In the genomic region with DNA sequence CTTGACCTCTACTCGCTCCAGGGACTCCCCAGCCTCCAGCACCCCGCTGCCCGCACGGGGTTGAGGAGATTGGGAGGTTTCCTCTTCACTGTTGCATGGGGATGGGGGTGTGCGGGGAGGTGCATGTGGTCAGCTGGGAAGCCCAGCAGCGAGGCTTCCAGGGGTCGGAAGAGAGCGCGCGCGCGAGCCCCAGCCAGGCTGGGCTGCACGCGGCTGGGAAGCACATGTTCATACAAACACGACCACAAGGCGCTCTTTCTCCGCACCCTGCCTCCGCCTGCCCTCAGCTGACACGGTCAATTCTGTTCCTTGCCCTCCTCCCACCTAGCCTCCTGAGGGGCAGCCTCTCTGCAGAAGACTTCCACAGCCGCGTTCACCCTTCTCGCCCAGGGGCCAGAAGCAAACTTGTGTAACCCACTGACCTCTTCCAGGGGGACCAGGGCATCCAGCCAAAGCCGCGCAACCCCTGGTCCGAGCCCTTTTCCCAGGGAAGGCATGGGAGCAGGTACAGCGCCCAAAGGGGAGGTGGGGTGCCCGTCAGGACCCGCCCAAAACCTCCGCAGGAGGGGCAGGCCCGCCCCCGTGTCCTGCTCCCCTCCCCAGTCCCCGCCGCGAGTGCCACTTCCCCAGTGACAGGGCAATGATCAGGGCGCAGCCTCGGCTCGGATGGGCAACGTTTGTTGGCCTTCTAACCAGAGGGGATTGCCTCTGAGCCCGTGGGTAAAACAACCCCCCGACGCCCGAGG, we compare ENCODE assay signal across 9 cellular contexts. TPM values are rescaled to one million over a fixed set of nuclear protein-coding genes. Genes with fewer than 3 reads are reported as not detected.
DNase-seq lines count a peak whose midpoint lies in the region; ATAC-seq and TF ChIP-seq lines count a peak whose summit lies in the region.
"Had no signal": no experiment of that assay in that cellular context is flagged by ENCODE, and none has a peak within 500 bp of the region (broad histone marks: within the 10 kb centered on the region; RNA-seq: fewer than 3 reads in every experiment).

No MANE protein-coding gene starts in this region.

- H3K27ac ChIP-seq in mammary epithelial cell (ENCODE audit: insufficient read depth, low read depth, low read length), result no peak overlapping the region

- peaks cover 2 to 10% of the 10 kb centered on the region in 2 donors for H3K4me1 Mint-ChIP-seq in immature natural killer cell
- H3K4me1 Mint-ChIP-seq in stimulated activated effector memory CD8-positive, alpha-beta T cell treated with anti-CD3 and anti-CD28 coated beads, Interleukin-12 subunit alpha, Interleukin-12 subunit beta, amount 100 ng/mL, for 72 hours, result peaks cover 8% of the 10 kb centered on the region

- H3K9ac ChIP-seq in mammary epithelial cell (ENCODE audit: insufficient read depth, low read length), result no peak overlapping the region

- DNase-seq in GM13977 (ENCODE audit: low spot score), result peak; percentile 30
- DNase-seq in mammary epithelial cell, result no peak
- no peak for DNase-seq in immature natural killer cell
- no peak for DNase-seq in stimulated activated effector memory CD8-positive, alpha-beta T cell treated with anti-CD3 and anti-CD28 coated beads, Interleukin-12 subunit alpha, Interleukin-12 subunit beta, amount 100 ng/mL, for 72 hours (ENCODE audit: low spot score in 2 of 2)
- DNase-seq in cerebellar nuclear complex (lab: John Stamatoyannopoulos, UW), result no peak
- no peak for DNase-seq in KG1 (lab: John Stamatoyannopoulos, UW)
- DNase-seq in NCI-H146 treated with DMSO at 0.1 percent for 48 hours (lab: John Stamatoyannopoulos, UW; ENCODE audit: unreplicated experiment), result no peak
- DNase-seq: activated T-cell treated with anti-CD3 and anti-CD28 coated beads, Interleukin-2, amount 50 U/mL, for 4 hours had no signal

- H3K4me1 ChIP-seq in mammary epithelial cell (ENCODE audit: insufficient read depth, low read length), result peaks cover 20% of the 10 kb centered on the region

- peak; percentile 26 for ATAC-seq in stimulated activated effector memory CD8-positive, alpha-beta T cell treated with anti-CD3 and anti-CD28 coated beads, Interleukin-12 subunit alpha, Interleukin-12 subunit beta, amount 100 ng/mL, for 72 hours
- ATAC-seq in HG02870 (IDR thresholded peaks at IDR 0.05; ENCODE audit: unreplicated experiment), result no peak

- peak overlapping the region; percentile 42 for H2AFZ ChIP-seq in mammary epithelial cell (ENCODE audit: low read depth, low read length)

- H3K4me3 Mint-ChIP-seq in immature natural killer cell, result peak overlapping the region in 3 of 5 donors; percentile 18 to 81 (median 36)
- no peak overlapping the region for H3K4me3 Mint-ChIP-seq in stimulated activated effector memory CD8-positive, alpha-beta T cell treated with anti-CD3 and anti-CD28 coated beads, Interleukin-12 subunit alpha, Interleukin-12 subunit beta, amount 100 ng/mL, for 72 hours
- H3K4me3 Mint-ChIP-seq: activated T-cell treated with anti-CD3 and anti-CD28 coated beads, Interleukin-2, amount 50 U/mL, for 4 hours had no signal

- no peaks in the 10 kb centered on the region for H3K36me3 ChIP-seq in mammary epithelial cell (ENCODE audit: insufficient read depth, low read length)

- H4K20me1 ChIP-seq in mammary epithelial cell (ENCODE audit: insufficient read depth, low read length), result no peaks in the 10 kb centered on the region

- H3K27me3 ChIP-seq in mammary epithelial cell (ENCODE audit: insufficient read depth, low read length), result peaks cover 34% of the 10 kb centered on the region

- no TSS peak for BruUV-seq in mammary epithelial cell (replicated peaks; lab: Mats Ljungman, UMichigan)

- H3K36me3 Mint-ChIP-seq in immature natural killer cell, result peaks cover 0 to 8% (median 0%) of the 10 kb centered on the region in 3 donors
- H3K36me3 Mint-ChIP-seq in stimulated activated effector memory CD8-positive, alpha-beta T cell treated with anti-CD3 and anti-CD28 coated beads, Interleukin-12 subunit alpha, Interleukin-12 subunit beta, amount 100 ng/mL, for 72 hours, result no peaks in the 10 kb centered on the region

- H3K4me3 ChIP-seq in mammary epithelial cell (replicated peaks in 1 of 3; ENCODE audit: insufficient read depth in 1 of 3, low read depth in 2 of 3, low read length in 3 of 3), result no peak overlapping the region

- TF ChIP-seq CTCF in GM13977 (IDR thresholded peaks at IDR 0.05; ENCODE audit: extremely low read depth, insufficient read depth, missing control alignments) (no peak), mammary epithelial cell (conservative IDR thresholded peaks at IDR 0.05 in 1 of 2, IDR thresholded peaks at IDR 0.05 in 1 of 2; ENCODE audit: extremely low read depth in 1 of 2, insufficient read depth in 1 of 2, low read depth in 1 of 2, low read length in 2 of 2) (no peak)

- intact Hi-C loops in mammary epithelial cell (cut with micrococcal nuclease), result no loop called here

- H3K9me3 Mint-ChIP-seq in immature natural killer cell, result peaks cover 4 to 9% (median 7%) of the 10 kb centered on the region in 6 donors
- H3K9me3 Mint-ChIP-seq in stimulated activated effector memory CD8-positive, alpha-beta T cell treated with anti-CD3 and anti-CD28 coated beads, Interleukin-12 subunit alpha, Interleukin-12 subunit beta, amount 100 ng/mL, for 72 hours, result peaks cover 6% of the 10 kb centered on the region

- no peak overlapping the region for H3K27ac Mint-ChIP-seq in immature natural killer cell
- no peak overlapping the region for H3K27ac Mint-ChIP-seq in stimulated activated effector memory CD8-positive, alpha-beta T cell treated with anti-CD3 and anti-CD28 coated beads, Interleukin-12 subunit alpha, Interleukin-12 subunit beta, amount 100 ng/mL, for 72 hours

- WGBS in mammary epithelial cell (ENCODE audit: low coverage, missing lambda C conversion rate), result 11% methylated on average over 11 of the region's 42 CpGs

- dilution Hi-C loops in mammary epithelial cell (cut with HindIII; ENCODE audit: low sequenced_read_pairs), result no loop called here

- CTCF ChIA-PET in mammary epithelial cell (lab: Charles Lee; ENCODE audit: low non-redundant PET), result no interaction called here

- H3K27me3 Mint-ChIP-seq in immature natural killer cell (ENCODE audit: low read depth in 3 of 3), result peaks cover 3 to 15% (median 7%) of the 10 kb centered on the region in 3 donors

- H3K4me2 ChIP-seq in mammary epithelial cell (ENCODE audit: insufficient read depth, low read depth, low read length), result peak overlapping the region; percentile 45

- H3K79me2 ChIP-seq in mammary epithelial cell (ENCODE audit: insufficient read depth, low read length), result no peaks in the 10 kb centered on the region

- no peaks in the 10 kb centered on the region for H3K9me3 ChIP-seq in mammary epithelial cell (replicated peaks; ENCODE audit: insufficient read depth, low read length)

- in situ Hi-C loops in GM13977 (cut with MboI; ENCODE audit: low pct_unique_long_range_greater_than_20kb, low sequenced_read_pairs, unreplicated experiment), result no loop called here
- in situ Hi-C loops in mammary epithelial cell (cut with MboI; ENCODE audit: low sequenced_read_pairs in 2 of 2), result no loop called here

RNA-seq across cellular contexts. Expression of gene COL24A1, which starts 1.3 kb away (rescaled TPM):
- total RNA-seq in mammary epithelial cell, result not detected
- polyA plus RNA-seq in mammary epithelial cell (not detected), immature natural killer cell (under 1 TPM in 1 of 3 donors, not detected in 2; 0.09 TPM)
- polyA minus RNA-seq in mammary epithelial cell, result not detected
- total RNA-seq: activated T-cell treated with anti-CD3 and anti-CD28 coated beads, Interleukin-2, amount 50 U/mL, for 4 hours had no signal
